In the genomic region with DNA sequence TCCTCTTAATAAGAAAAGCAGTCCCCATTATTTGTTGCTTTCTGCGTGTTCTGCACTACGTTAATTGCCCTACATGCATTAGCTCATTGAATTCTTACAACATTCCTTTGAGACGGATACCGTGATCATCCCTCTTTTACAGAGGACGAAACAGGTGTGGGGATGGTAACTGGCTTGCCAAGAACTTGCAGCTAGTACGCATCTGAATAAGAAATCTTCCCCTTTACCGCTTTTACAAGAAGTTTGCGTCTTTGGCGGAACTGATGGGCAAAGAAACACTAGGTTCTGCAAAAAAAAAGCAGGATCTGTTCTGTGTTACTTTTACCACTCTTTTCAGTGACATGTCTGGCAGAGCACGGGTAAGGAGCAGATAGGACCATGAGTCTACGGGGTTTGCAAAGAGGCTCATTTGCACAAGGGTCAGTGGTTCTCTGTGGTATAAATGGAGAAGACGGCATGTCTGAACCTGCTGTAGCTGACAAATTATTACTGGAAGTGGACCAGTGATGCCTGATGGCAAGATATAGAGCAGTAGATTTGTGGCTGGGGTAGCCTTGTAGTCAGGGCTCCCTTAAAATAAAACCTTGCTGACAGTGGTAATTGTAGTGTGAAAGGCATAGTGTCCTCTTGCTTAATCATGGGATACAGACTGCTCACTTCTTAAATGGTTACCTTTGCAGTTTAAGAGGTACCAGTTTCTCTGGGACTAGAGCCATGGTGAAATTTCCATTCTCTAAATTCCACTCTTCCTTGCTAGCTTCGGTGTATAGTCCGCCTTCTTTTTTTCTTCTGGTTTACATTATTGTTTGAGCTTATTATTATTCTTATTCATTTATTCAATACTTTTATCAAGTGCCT, we compare ENCODE assay signal across 8 cellular contexts. TPM values are rescaled to one million over a fixed set of nuclear protein-coding genes. Genes with fewer than 3 reads are reported as not detected.
DNase-seq lines count a peak whose midpoint lies in the region; ATAC-seq and TF ChIP-seq lines count a peak whose summit lies in the region.

No MANE protein-coding gene starts in this region.

- peak overlapping the region; percentile 97 for H3K4me3 ChIP-seq in brain microvascular endothelial cell (ENCODE audit: low read depth, low read length)
- H3K4me3 ChIP-seq in lower lobe of right lung: peak overlapping the region; percentile 94
- peak overlapping the region; percentile 93 for H3K4me3 ChIP-seq in urinary bladder (ENCODE audit: low read depth, low read length)

- in situ Hi-C loops in G401 (cut with HindIII; ENCODE audit: low sequenced_read_pairs): no loop called here
- in situ Hi-C loops in brain microvascular endothelial cell (cut with HindIII; ENCODE audit: low pct_ligation_motif_present, low sequenced_read_pairs): no loop called here

- ATAC-seq in lower lobe of right lung (no peak), HG02588 (IDR thresholded peaks at IDR 0.05; ENCODE audit: unreplicated experiment) (no peak), GM19397 (IDR thresholded peaks at IDR 0.05; ENCODE audit: unreplicated experiment) (no peak)

- H3K27me3 ChIP-seq in brain microvascular endothelial cell (replicated peaks): no peaks in the 10 kb centered on the region
- H3K27me3 ChIP-seq in lower lobe of right lung (ENCODE audit: low read depth): no peaks in the 10 kb centered on the region

- intact Hi-C loops in lower lobe of right lung (cut with DNase I): no loop called here

- H3K27ac ChIP-seq in brain microvascular endothelial cell (no peak overlapping the region), lower lobe of right lung (peak overlapping the region; percentile 90), urinary bladder (ENCODE audit: low read depth) (no peak overlapping the region)

- H3K36me3 ChIP-seq in brain microvascular endothelial cell (replicated peaks) (peaks cover 2% of the 10 kb centered on the region), lower lobe of right lung (peaks cover 23% of the 10 kb centered on the region), urinary bladder (ENCODE audit: insufficient read depth) (peaks cover 2% of the 10 kb centered on the region)

- peaks cover 38% of the 10 kb centered on the region for H3K4me1 ChIP-seq in lower lobe of right lung
- H3K4me1 ChIP-seq in urinary bladder (ENCODE audit: insufficient read depth): no peaks in the 10 kb centered on the region

- 22% methylated on average over 14 of the region's 14 CpGs for WGBS in urinary bladder

- DNase-seq in G401 (ENCODE audit: low spot score) (peak; percentile 45), NCI-H146 (lab: John Stamatoyannopoulos, UW) (peak; percentile 57), brain microvascular endothelial cell (no peak), lower lobe of right lung (no peak), GDM1 (lab: John Stamatoyannopoulos, UW) (no peak)

- no peak for TF ChIP-seq CTCF in brain microvascular endothelial cell (IDR thresholded peaks at IDR 0.05; ENCODE audit: low read depth, low read length, missing control alignments)
- TF ChIP-seq CTCF in lower lobe of right lung (IDR thresholded peaks at IDR 0.05): no peak

- H3K9me3 ChIP-seq in lower lobe of right lung: no peaks in the 10 kb centered on the region

RNA-seq across cellular contexts. Expression of a gene that starts 1.4 kb away (rescaled TPM):
- total RNA-seq in G401 (2014; rRNA removed; shearing (Covaris generic)): 20.4 and 22.9 TPM in 2 replicates
- total RNA-seq in lower lobe of right lung (23.9 TPM), urinary bladder (61.5 TPM)
- 9.6 TPM for polyA plus RNA-seq in urinary bladder

RNA-seq across cellular contexts. Expression of a gene that starts 3.2 kb away (rescaled TPM):
- total RNA-seq in G401 (2014; rRNA removed; shearing (Covaris generic)): 49.7 and 68.7 TPM in 2 replicates
- 81.5 TPM for total RNA-seq in lower lobe of right lung
- total RNA-seq in urinary bladder: 54.8 TPM
- 73.9 TPM for polyA plus RNA-seq in urinary bladder

RNA-seq across cellular contexts. Expression of a gene that starts 30.4 kb away (rescaled TPM):
- 18.7 and 23.9 TPM in 2 replicates for total RNA-seq in G401 (2014; rRNA removed; shearing (Covaris generic))
- 45.9 TPM for total RNA-seq in lower lobe of right lung
- 46.3 TPM for total RNA-seq in urinary bladder
- 33.8 TPM for polyA plus RNA-seq in urinary bladder

Comparison
In these comparisons a context has a peak if more than half of its experiments do, and no peak if none do; other contexts are left out.
1. DNase-seq: peak in G401 (single experiment) and NCI-H146 (single experiment); none in brain microvascular endothelial cell (single experiment), lower lobe of right lung (single experiment) and GDM1 (single experiment).
2. Peak in every context shown above with its lines, with median percentiles within 50 percentile points of each other: H3K4me3 ChIP-seq.